8 cellular contexts compared by ENCODE assay signal in genomic region chr6:101811108-101811507, GRCh38.
"Had no signal": no experiment of that assay in that cellular context is flagged by ENCODE, and none has a peak within 500 bp of the region (broad histone marks: within the 10 kb centered on the region; RNA-seq: fewer than 3 reads in every experiment).

No MANE protein-coding gene starts in this region.

- H3K4me3 ChIP-seq: GM23248, HAP-1 had no signal

- H3K4me2 ChIP-seq: KMS-11 had no signal

- H3K9ac ChIP-seq: GM23248, KMS-11 had no signal

- H3K27ac ChIP-seq: GM23248, HL-60, KMS-11 had no signal

- ATAC-seq: HepG2 had no signal

- H3K4me1 ChIP-seq: HAP-1 had no signal

- H3K9me3 ChIP-seq: HAP-1 had no signal

- H3K36me3 ChIP-seq: HAP-1 had no signal

- DNase-seq: GM23248, GOT3, H7, KBM-7 had no signal

- H2AFZ ChIP-seq: GM23248 had no signal
